ENCODE assay signal across 30 cellular contexts in the genomic region with DNA sequence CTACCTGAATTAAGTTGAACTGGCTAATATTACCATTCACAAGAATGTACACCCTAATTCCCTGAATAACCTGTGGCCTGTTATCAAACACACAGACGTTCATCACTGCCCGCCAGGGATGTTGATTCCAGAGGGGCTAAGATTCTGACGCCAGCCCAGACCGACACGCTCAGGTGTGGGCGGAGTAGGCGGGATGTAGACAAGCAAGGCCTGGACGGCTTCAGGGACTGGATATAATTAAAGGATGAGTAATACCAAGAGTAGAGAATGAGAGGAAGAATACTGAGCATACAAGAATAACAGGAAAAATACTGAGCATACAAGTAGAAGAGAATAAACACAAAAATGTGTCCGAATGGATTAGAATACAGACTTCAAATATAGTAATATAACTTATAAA. TPM values are rescaled to one million over a fixed set of nuclear protein-coding genes. Genes with fewer than 3 reads are reported as not detected.
A peak's percentile ranks its signal among the peaks of the same experiment; 100 is the strongest.
DNase-seq lines count a peak whose midpoint lies in the region; ATAC-seq and TF ChIP-seq lines count a peak whose summit lies in the region.
"Had no signal": no experiment of that assay in that cellular context is flagged by ENCODE, and none has a peak within 500 bp of the region (broad histone marks: within the 10 kb centered on the region; RNA-seq: fewer than 3 reads in every experiment).

No MANE protein-coding gene starts in this region.

- H3K27ac ChIP-seq in smooth muscle cell (ENCODE audit: low read depth) = peak overlapping the region; percentile 86
- H3K27ac ChIP-seq: adrenal gland, colonic mucosa, lower lobe of right lung had no signal

- H3K4me1 ChIP-seq in smooth muscle cell (ENCODE audit: low read depth) = peaks cover 7% of the 10 kb centered on the region
- H3K4me1 ChIP-seq: adrenal gland, colonic mucosa, lower lobe of right lung, stomach had no signal

- H3F3A ChIP-seq in smooth muscle cell (ENCODE audit: low read depth) = peaks cover 4% of the 10 kb centered on the region

- no peaks in the 10 kb centered on the region for H4K20me1 ChIP-seq in smooth muscle cell (ENCODE audit: low read depth)

- no peaks in the 10 kb centered on the region for H3K79me2 ChIP-seq in smooth muscle cell (ENCODE audit: low read depth)

- peaks cover 11% of the 10 kb centered on the region for H3K36me3 ChIP-seq in smooth muscle cell (ENCODE audit: low read depth)
- H3K36me3 ChIP-seq: adrenal gland, colonic mucosa, lower lobe of right lung, stomach had no signal

- H2AFZ ChIP-seq in smooth muscle cell (ENCODE audit: low read depth) = peak overlapping the region; percentile 22

- H3K4me2 ChIP-seq in smooth muscle cell = peak overlapping the region; percentile 71

- 38% methylated on average over 9 of the region's 9 CpGs for WGBS in smooth muscle cell (ENCODE audit: low lambda C conversion rate)

- peak overlapping the region; percentile 14 for H3K9ac ChIP-seq in smooth muscle cell (ENCODE audit: low read depth)

- DNase-seq in NCI-H748 (lab: John Stamatoyannopoulos, UW; ENCODE audit: unreplicated experiment) (peak; percentile 31), NCI-H748 treated with DMSO at 0.1 percent for 48 hours (lab: John Stamatoyannopoulos, UW) (no peak), SW480 (ENCODE audit: low spot score) (peak; percentile 72), fibroblast of mammary gland (ENCODE audit: low read depth) (peak; percentile 70), smooth muscle cell (lab: John Stamatoyannopoulos, UW; ENCODE audit: unreplicated experiment) (no peak), OCI-M1 (lab: John Stamatoyannopoulos, UW) (no peak), RKO (ENCODE audit: low spot score) (no peak)
- DNase-seq: 8988T; activated B cell treated with CpG ODN at 0.5 μM for 24 hours; activated CD4-positive, alpha-beta memory T cell treated with anti-CD3 and anti-CD28 coated beads, Interleukin-2, amount 10 ng/mL, durations not matched to agents 7 days and 5 days; activated gamma-delta T cell; adrenal gland; AML-193; CD8-positive, alpha-beta memory T cell; colonic mucosa; DMS79 treated with DMSO at 0.1 percent for 48 hours; head of caudate nucleus; lower lobe of right lung; NCI-H1105; NCI-H2029 treated with DMSO at 0.1 percent for 48 hours; NCI-H446 treated with DMSO at 0.1 percent for 48 hours; NK-92 treated with Interleukin-12 subunit alpha and Interleukin-12 subunit beta, amount 100 ng/mL, for 24 hours; retina; RPMI8226; stimulated activated CD4-positive, alpha-beta T cell treated with anti-CD3 and anti-CD28 coated beads, Interleukin-12 subunit alpha, Interleukin-12 subunit beta, amount 100 ng/mL, for 4 hours; stomach; T-helper 9 cell; trophoblast cell had no signal

- H3K27me3 ChIP-seq in smooth muscle cell (ENCODE audit: low read depth) = no peaks in the 10 kb centered on the region
- H3K27me3 ChIP-seq: adrenal gland, colonic mucosa, stomach had no signal

- H3K4me3 ChIP-seq in fibroblast of mammary gland (ENCODE audit: control insufficient read depth, low read depth, low read length) = no peak overlapping the region
- H3K4me3 ChIP-seq in smooth muscle cell = no peak overlapping the region
- H3K4me3 ChIP-seq: adrenal gland, colonic mucosa, GM12878, lower lobe of right lung, stomach had no signal

- ATAC-seq in GM21515 (IDR thresholded peaks at IDR 0.05; ENCODE audit: unreplicated experiment) = no peak
- ATAC-seq: GM12878, lower lobe of right lung had no signal

- H3K9me3 ChIP-seq in smooth muscle cell (replicated peaks; ENCODE audit: low read depth) = no peaks in the 10 kb centered on the region
- H3K9me3 ChIP-seq: colonic mucosa, lower lobe of right lung, stomach had no signal

- TF ChIP-seq CTCF in fibroblast of mammary gland (conservative IDR thresholded peaks at IDR 0.05; ENCODE audit: control insufficient read depth, insufficient read depth, low read depth, low read length) (no peak), smooth muscle cell (IDR thresholded peaks at IDR 0.05; ENCODE audit: borderline replicate concordance, insufficient read depth, poor library complexity, severe bottlenecking) (no peak)

RNA-seq across cellular contexts. Expression of a gene that starts 29.0 kb away (rescaled TPM):
- total RNA-seq in smooth muscle cell = 1.7 and 4.7 TPM in 2 replicates
- polyA plus RNA-seq in smooth muscle cell = 0.33 and 0.62 TPM in 2 replicates

Comparison
In these comparisons a context has a peak if more than half of its experiments do, and no peak if none do; other contexts are left out.
1. DNase-seq: peak in NCI-H748 (single experiment), SW480 (single experiment) and fibroblast of mammary gland (single experiment); none in NCI-H748 treated with DMSO at 0.1 percent for 48 hours (single experiment), smooth muscle cell (single experiment), OCI-M1 (single experiment) and RKO (single experiment).